15 cellular contexts compared by ENCODE assay signal in the genomic region with DNA sequence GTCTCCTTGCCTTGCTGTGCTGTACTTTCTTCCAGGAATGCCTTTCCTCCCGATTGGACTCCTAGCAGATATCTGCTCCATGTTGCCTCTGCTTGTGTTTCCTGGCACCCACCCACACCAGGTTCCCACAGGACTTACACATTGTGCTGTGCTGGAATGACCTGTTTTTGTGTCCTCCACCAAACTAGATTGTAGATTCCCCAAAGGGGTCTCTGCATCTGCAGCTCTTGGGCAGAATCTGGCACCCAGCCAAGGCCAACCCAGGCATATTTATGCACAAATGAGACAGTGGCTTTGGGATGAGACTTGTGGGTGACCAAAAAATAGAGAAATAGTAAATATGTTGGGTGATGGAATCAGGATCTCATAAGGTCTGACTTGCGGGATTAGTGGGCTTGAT.
"Had no signal": no experiment of that assay in that cellular context is flagged by ENCODE, and none has a peak within 500 bp of the region (broad histone marks: within the 10 kb centered on the region; RNA-seq: fewer than 3 reads in every experiment).

No MANE protein-coding gene starts in this region.

- DNase-seq: foreskin melanocyte; left colon; left ventricle myocardium superior; mesenchymal stem cell; naive thymus-derived CD4-positive, alpha-beta T cell; small intestine; stimulated activated CD4-positive, alpha-beta T cell treated with anti-CD3 and anti-CD28 coated beads, Interleukin-12 subunit alpha, Interleukin-12 subunit beta, amount 100 ng/mL, for 4 hours; stimulated activated CD4-positive, alpha-beta T cell treated with anti-CD3 and anti-CD28 coated beads, Interleukin-2, amount 100 ng/mL, for 48 hours; stimulated activated naive CD4-positive, alpha-beta T cell treated with Interleukin-2 at 50 U/mL for 16 hours; thyroid gland had no signal

- H3K4me3 Mint-ChIP-seq: endodermal cell; naive thymus-derived CD4-positive, alpha-beta T cell; neural crest cell; type B pancreatic cell had no signal

- H3K36me3 ChIP-seq: thyroid gland had no signal

- H3K36me3 Mint-ChIP-seq: naive thymus-derived CD4-positive, alpha-beta T cell; type B pancreatic cell had no signal

- H3K4me1 Mint-ChIP-seq: endodermal cell had no signal

- H3K27ac ChIP-seq: hepatocyte, thyroid gland had no signal

- ATAC-seq: left colon; left ventricle myocardium superior; naive thymus-derived CD4-positive, alpha-beta T cell had no signal

- H3K9me3 ChIP-seq: thyroid gland had no signal

- H3K27ac Mint-ChIP-seq: endodermal cell; naive thymus-derived CD4-positive, alpha-beta T cell; type B pancreatic cell had no signal

- H3K4me3 ChIP-seq: hepatocyte, lung, thyroid gland had no signal
